In the genomic region with DNA sequence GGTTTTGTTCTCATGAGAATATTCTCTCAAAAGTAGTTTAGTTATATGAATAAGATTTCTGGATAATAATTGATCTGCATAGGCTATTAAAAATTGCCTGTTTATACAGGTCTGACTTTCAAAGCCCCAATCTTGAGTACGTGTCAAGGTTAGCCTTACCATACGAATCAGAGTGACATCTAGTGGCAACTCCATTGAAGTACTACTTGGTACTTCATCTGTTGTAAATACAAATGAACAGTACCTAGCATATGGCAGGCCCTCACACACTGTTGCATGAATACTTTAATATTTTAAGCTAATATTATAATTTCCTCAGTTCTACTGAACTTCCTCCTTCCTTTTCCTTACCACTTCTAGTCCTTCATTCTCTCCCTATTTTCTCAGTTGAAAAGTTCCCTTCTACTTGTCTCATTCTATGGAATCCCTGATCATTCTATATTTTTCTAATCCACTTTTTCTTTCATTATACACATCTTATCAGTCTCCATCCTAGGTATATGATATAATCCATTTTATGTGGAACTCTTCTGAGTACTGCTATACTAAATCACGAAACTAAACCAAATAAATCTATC, we compare ENCODE assay signal across 9 cellular contexts.
DNase-seq lines count a peak whose midpoint lies in the region; ATAC-seq and TF ChIP-seq lines count a peak whose summit lies in the region.
"Had no signal": no experiment of that assay in that cellular context is flagged by ENCODE, and none has a peak within 500 bp of the region (broad histone marks: within the 10 kb centered on the region; RNA-seq: fewer than 3 reads in every experiment).

No MANE protein-coding gene starts in this region.

- 30% methylated on average over 3 of the region's 3 CpGs for WGBS in right lobe of liver (ENCODE audit: insufficient coverage, low coverage, low lambda C conversion rate, missing lambda C conversion rate)
- 31% methylated on average over 3 of the region's 3 CpGs for WGBS in aorta, 2 donors

- in situ Hi-C loops in ACHN (cut with HindIII; ENCODE audit: low pct_ligation_motif_present, low pct_unique_long_range_greater_than_20kb, low sequenced_read_pairs) = no loop called here

- intact Hi-C loops in right lobe of liver (cut with DNase I) (no loop called here), aorta (cut with DNase I) (loop anchor here (5.0 to 10.0 kb wide), 2 partner anchors 401 to 526 kb away; no protein-coding TSS in a partner anchor)

- no peak for TF ChIP-seq POLR2A in right lobe of liver (IDR thresholded peaks at IDR 0.05)

- H3K9me3 ChIP-seq in right lobe of liver (no peaks in the 10 kb centered on the region), aorta (ENCODE audit: control insufficient read depth, low read length) (no peaks in the 10 kb centered on the region)

- no peaks in the 10 kb centered on the region for H3K36me3 ChIP-seq in right lobe of liver
- H3K36me3 ChIP-seq in aorta (ENCODE audit: control insufficient read depth in 1 of 2, insufficient read depth in 2 of 2, low read length in 1 of 2) = no peaks in the 10 kb centered on the region

- H3K27ac ChIP-seq in right lobe of liver (no peak overlapping the region), aorta (ENCODE audit: low read depth in 1 of 2, low read length in 2 of 2) (no peak overlapping the region)
- H3K27ac ChIP-seq: skin epidermis had no signal

- H3K4me3 ChIP-seq in GM12864 (ENCODE audit: low read depth, low read length) = no peak overlapping the region
- H3K4me3 ChIP-seq in choroid plexus epithelial cell (ENCODE audit: low read depth, low read length) = no peak overlapping the region
- H3K4me3 ChIP-seq in right lobe of liver = no peak overlapping the region
- no peak overlapping the region for H3K4me3 ChIP-seq in aorta (ENCODE audit: low read length in 2 of 2)
- H3K4me3 ChIP-seq: skin epidermis had no signal

- ATAC-seq in right lobe of liver (peak; percentile 99 to 100 (median 100)), aorta (ENCODE audit: low FRiP score) (peak; percentile 89)

- H3K27me3 ChIP-seq in right lobe of liver = no peaks in the 10 kb centered on the region
- H3K27me3 ChIP-seq in aorta (ENCODE audit: control insufficient read depth in 1 of 2, insufficient read depth in 2 of 2, low read length in 1 of 2) = no peaks in the 10 kb centered on the region

- H3K4me1 ChIP-seq in right lobe of liver (peaks cover 0 to 8% (median 0%) of the 10 kb centered on the region in 4 donors), aorta (ENCODE audit: control insufficient read depth in 1 of 2, insufficient read depth in 2 of 2, low read length in 2 of 2) (no peaks in the 10 kb centered on the region)

- DNase-seq in ACHN (peak; percentile 76), GM12864 (ENCODE audit: low read depth) (peak; percentile 81), HCEC 1CT (peak; percentile 74), LHCN-M2 (ENCODE audit: low read depth) (peak; percentile 68), OCI-M1 (lab: John Stamatoyannopoulos, UW) (peak; percentile 81), choroid plexus epithelial cell (ENCODE audit: low read depth) (peak; percentile 94), right lobe of liver (no peak), aorta (no peak)

- TF ChIP-seq CTCF in GM12864 (IDR thresholded peaks at IDR 0.05; ENCODE audit: low read depth, low read length, missing control alignments) (peak; percentile 70), choroid plexus epithelial cell (conservative IDR thresholded peaks at IDR 0.05; ENCODE audit: low read depth, low read length) (peak; percentile 72), right lobe of liver (IDR thresholded peaks at IDR 0.05) (peak; percentile 78 to 91 (median 86))

Comparison
In these comparisons a context has a peak if more than half of its experiments do, and no peak if none do; other contexts are left out.
1. DNase-seq: peak in ACHN (single experiment), GM12864 (single experiment), HCEC 1CT (single experiment), LHCN-M2 (single experiment), OCI-M1 (single experiment) and choroid plexus epithelial cell (single experiment); none in right lobe of liver (0 of 3) and aorta (0 of 2).
2. intact Hi-C loops: an anchor here in aorta (5.0 to 10.0 kb wide); none called in right lobe of liver.
3. Peak in every context shown above with its lines, with median percentiles within 50 percentile points of each other: CTCF ChIP-seq.